ENCODE assay signal across 8 cellular contexts in the genomic region with DNA sequence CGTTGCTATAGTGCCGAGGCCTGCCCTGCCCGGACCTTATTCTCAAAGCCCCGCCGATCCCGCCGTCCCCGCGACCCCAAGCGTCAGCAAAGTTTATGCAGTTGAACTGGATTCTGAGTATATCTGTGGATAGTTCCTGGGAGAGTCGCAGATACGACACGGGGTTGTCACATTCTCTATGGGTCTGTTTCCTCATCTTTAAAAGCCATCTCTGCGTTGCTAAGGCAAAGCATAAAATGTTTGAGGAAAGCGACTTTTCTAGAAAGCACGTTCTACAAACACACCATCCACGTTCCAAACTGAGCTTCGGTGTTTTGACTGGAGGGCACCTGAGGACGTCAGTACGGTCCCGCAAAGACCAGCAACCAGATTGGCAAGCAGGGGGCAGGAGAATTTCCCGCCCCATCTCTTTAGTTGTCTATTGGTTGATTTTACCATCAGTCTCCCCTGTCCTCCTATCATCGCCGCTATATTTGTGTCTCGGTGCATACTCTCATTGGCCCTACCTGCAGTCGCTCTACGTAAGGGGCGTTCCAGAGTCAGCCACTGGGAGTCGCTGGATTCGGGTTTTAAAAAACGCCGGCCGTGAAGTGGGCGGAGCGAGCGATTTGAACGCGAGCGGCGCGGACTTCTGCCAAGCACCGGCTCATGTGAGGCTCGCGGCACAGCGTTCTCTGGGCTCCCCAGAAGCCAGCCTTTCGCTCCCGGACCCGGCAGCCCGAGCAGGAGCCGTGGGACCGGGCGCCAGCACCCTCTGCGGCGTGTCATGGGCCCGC. TPM values are rescaled to one million over a fixed set of nuclear protein-coding genes. Genes with fewer than 3 reads are reported as not detected.
DNase-seq lines count a peak whose midpoint lies in the region; ATAC-seq and TF ChIP-seq lines count a peak whose summit lies in the region.

Gene CENPA, plus strand, starts transcription at position 626 of the 776 bp plus-strand sequence. Its CDS starts 141 bp downstream, at position 767.

- WGBS in endodermal cell (ENCODE audit: insufficient coverage in 1 of 2, insufficient read length in 1 of 2), 2 experiments = 1% methylated on average over 16 to 55 of the region's 55 CpGs
- WGBS in mesendoderm (ENCODE audit: extremely low coverage, insufficient coverage, low lambda C conversion rate) = no CpG with 5 or more reads among the region's 55 CpGs

- no peaks in the 10 kb centered on the region for H3K9me3 Mint-ChIP-seq in Caco-2 (ENCODE audit: unreplicated experiment)
- peaks cover 2% of the 10 kb centered on the region for H3K9me3 Mint-ChIP-seq in activated CD8-positive, alpha-beta memory T cell treated with anti-CD3 and anti-CD28 coated beads, Interleukin-2, amount 10 ng/mL, durations not matched to agents 7 days and 5 days (ENCODE audit: low read depth)
- peaks cover 1% of the 10 kb centered on the region for H3K9me3 Mint-ChIP-seq in endodermal cell

- peaks cover 14% of the 10 kb centered on the region for H3K79me1 ChIP-seq in mesendoderm (ENCODE audit: low read length)

- H3K4me1 Mint-ChIP-seq in Caco-2 (ENCODE audit: low read depth, unreplicated experiment) (peaks cover 18% of the 10 kb centered on the region), endodermal cell (peaks cover 6% of the 10 kb centered on the region)
- H3K4me1 Mint-ChIP-seq in activated CD8-positive, alpha-beta memory T cell treated with anti-CD3 and anti-CD28 coated beads, Interleukin-2, amount 10 ng/mL, durations not matched to agents 7 days and 5 days = peaks cover 37% of the 10 kb centered on the region

- H3K79me2 ChIP-seq in mesendoderm (ENCODE audit: control insufficient read depth, insufficient read depth, low read length) = peaks cover 27% of the 10 kb centered on the region

- H2AK5ac ChIP-seq in mesendoderm (ENCODE audit: low read length) = no peak within 1 kb of the TSS

- POLR2A ChIA-PET in Caco-2 (lab: Charles Lee) = no interaction called here

- peak within 1 kb of the TSS; percentile 93 for H3K56ac ChIP-seq in mesendoderm (ENCODE audit: low read length)

- intact Hi-C loops in Caco-2 (cut with micrococcal nuclease; ENCODE audit: unreplicated experiment) = loop anchor here (1.0 kb wide), 3 partner anchors 14 to 180 kb away; no protein-coding TSS in a partner anchor

- H3K4me1 ChIP-seq in Caco-2 (peaks cover 11% of the 10 kb centered on the region), NT2/D1 (ENCODE audit: insufficient read depth, insufficient read length) (no peaks in the 10 kb centered on the region), endodermal cell (ENCODE audit: control insufficient read depth, insufficient read depth, low read length) (no peaks in the 10 kb centered on the region), mesendoderm (ENCODE audit: control insufficient read depth, low read depth, low read length) (peaks cover 4% of the 10 kb centered on the region)

- H2BK120ac ChIP-seq in mesendoderm (ENCODE audit: low read depth, low read length) = no peak within 1 kb of the TSS

- DNase-seq in Caco-2 (peak; percentile 98 to 99), HUDEP-2 (lab: John Stamatoyannopoulos, UW; ENCODE audit: unreplicated experiment in 76 of 76) (peak in 75 of 76 experiments; percentile 45 to 99 (median 96)), NT2/D1 (ENCODE audit: low read depth, low spot score) (peak; percentile 98), endodermal cell (peak; percentile 99), mesendoderm (peak; percentile 100)
- peak; percentile 98 for DNase-seq in activated CD8-positive, alpha-beta memory T cell treated with anti-CD3 and anti-CD28 coated beads, Interleukin-2, amount 10 ng/mL, durations not matched to agents 7 days and 5 days
- DNase-seq in stimulated activated CD8-positive, alpha-beta memory T cell treated with anti-CD3 and anti-CD28 coated beads, Interleukin-15, amount 100 ng/mL, for 1 hour (ENCODE audit: low read depth) = peak; percentile 92

- CTCF ChIA-PET in Caco-2 (lab: Charles Lee) = interaction anchor here (1.0 kb wide), 1 partner anchor 41 kb away, joined by 3 read pairs; no protein-coding TSS in a partner anchor
- CTCF ChIA-PET in activated CD8-positive, alpha-beta memory T cell treated with anti-CD3 and anti-CD28 coated beads, Interleukin-2, amount 10 ng/mL, durations not matched to agents 7 days and 5 days (lab: Charles Lee) = interaction anchor here (1.3 kb wide), 1 partner anchor 61 kb away, joined by 7 read pairs; no protein-coding TSS in a partner anchor

- H3K27me3 ChIP-seq in Caco-2 (replicated peaks; ENCODE audit: control insufficient read depth, insufficient read depth, low read length) (no peaks in the 10 kb centered on the region), NT2/D1 (ENCODE audit: insufficient read depth, insufficient read length) (no peaks in the 10 kb centered on the region), endodermal cell (ENCODE audit: control insufficient read depth, insufficient read depth, low read length, poor library complexity, severe bottlenecking) (no peaks in the 10 kb centered on the region), mesendoderm (ENCODE audit: insufficient read depth, low read length, poor library complexity) (no peaks in the 10 kb centered on the region)

- H3K4me2 ChIP-seq in mesendoderm (ENCODE audit: low read length) = peak within 1 kb of the TSS; percentile 70

- H4K5ac ChIP-seq in mesendoderm (ENCODE audit: low read length) = no peak within 1 kb of the TSS

- peak within 1 kb of the TSS; percentile 96 for H3K4ac ChIP-seq in mesendoderm (ENCODE audit: low read depth, low read length)

- no peak within 1 kb of the TSS for H2BK5ac ChIP-seq in mesendoderm (ENCODE audit: low read length)

- no TSS peak for BruUV-seq in Caco-2 (replicated peaks; lab: Mats Ljungman, UMichigan)

- TF ChIP-seq CTCF in Caco-2 (IDR thresholded peaks at IDR 0.05; ENCODE audit: insufficient read depth in 1 of 2, low read depth in 1 of 2, low read length in 1 of 2, severe bottlenecking in 1 of 2, unreplicated experiment in 1 of 2) = peak; percentile 15 to 20
- peak; percentile 44 for TF ChIP-seq CTCF in endodermal cell (conservative IDR thresholded peaks at IDR 0.05)

- peak within 1 kb of the TSS; percentile 43 for H4K8ac ChIP-seq in mesendoderm (ENCODE audit: low read depth, low read length)

- H3K27me3 Mint-ChIP-seq in Caco-2 (ENCODE audit: insufficient read depth, unreplicated experiment) (no peaks in the 10 kb centered on the region), endodermal cell (ENCODE audit: insufficient read depth) (no peaks in the 10 kb centered on the region)
- no peaks in the 10 kb centered on the region for H3K27me3 Mint-ChIP-seq in activated CD8-positive, alpha-beta memory T cell treated with anti-CD3 and anti-CD28 coated beads, Interleukin-2, amount 10 ng/mL, durations not matched to agents 7 days and 5 days

- no peak within 1 kb of the TSS for H2BK15ac ChIP-seq in mesendoderm (replicated peaks; ENCODE audit: low read depth)

- H3K36me3 Mint-ChIP-seq in Caco-2 (ENCODE audit: insufficient read depth, unreplicated experiment) (peaks cover 45% of the 10 kb centered on the region), endodermal cell (ENCODE audit: low read depth) (peaks cover 26% of the 10 kb centered on the region)
- peaks cover 44% of the 10 kb centered on the region for H3K36me3 Mint-ChIP-seq in activated CD8-positive, alpha-beta memory T cell treated with anti-CD3 and anti-CD28 coated beads, Interleukin-2, amount 10 ng/mL, durations not matched to agents 7 days and 5 days

- peak within 1 kb of the TSS; percentile 85 for H3K4me3 Mint-ChIP-seq in Caco-2 (ENCODE audit: unreplicated experiment)
- H3K4me3 Mint-ChIP-seq in activated CD8-positive, alpha-beta memory T cell treated with anti-CD3 and anti-CD28 coated beads, Interleukin-2, amount 10 ng/mL, durations not matched to agents 7 days and 5 days = peak within 1 kb of the TSS; percentile 89
- H3K4me3 Mint-ChIP-seq in endodermal cell = peak within 1 kb of the TSS; percentile 74

- H3K4me3 ChIP-seq in Caco-2 (ENCODE audit: low read depth, low read length) = peak within 1 kb of the TSS; percentile 75
- peak within 1 kb of the TSS; percentile 79 for H3K4me3 ChIP-seq in NT2/D1 (ENCODE audit: insufficient read length, low read depth)
- peak within 1 kb of the TSS; percentile 83 for H3K4me3 ChIP-seq in endodermal cell (ENCODE audit: low read length)
- peak within 1 kb of the TSS; percentile 34 for H3K4me3 ChIP-seq in mesendoderm (ENCODE audit: low read length)

- H3K18ac ChIP-seq in mesendoderm (ENCODE audit: low read length) = peak within 1 kb of the TSS; percentile 91

- H3K27ac ChIP-seq in endodermal cell (ENCODE audit: low read depth, low read length) (peak within 1 kb of the TSS; percentile 95), mesendoderm (ENCODE audit: low read depth, low read length) (no peak within 1 kb of the TSS)

- H3K36me3 ChIP-seq in Caco-2 (ENCODE audit: control insufficient read depth, insufficient read depth, low read length) (peaks cover 1% of the 10 kb centered on the region; the same call in 1 of the 2 replicates), NT2/D1 (ENCODE audit: insufficient read depth, insufficient read length, low read length) (peaks cover 31% of the 10 kb centered on the region), endodermal cell (ENCODE audit: control insufficient read depth, insufficient read depth, low read length) (peaks cover 27% of the 10 kb centered on the region), mesendoderm (ENCODE audit: control insufficient read depth, insufficient read depth, low read length) (no peaks in the 10 kb centered on the region)

- ATAC-seq in GM21381 (IDR thresholded peaks at IDR 0.05; ENCODE audit: unreplicated experiment) = peak; percentile 98
- ATAC-seq in activated CD8-positive, alpha-beta memory T cell treated with anti-CD3 and anti-CD28 coated beads, Interleukin-2, amount 10 ng/mL, durations not matched to agents 7 days and 5 days = peak; percentile 99

- H3K9ac ChIP-seq in NT2/D1 (ENCODE audit: insufficient read length, low read depth) (peak within 1 kb of the TSS; percentile 86), endodermal cell (ENCODE audit: extremely low read depth, low read length, poor library complexity, severe bottlenecking) (peak within 1 kb of the TSS; percentile 75), mesendoderm (ENCODE audit: low read length) (peak within 1 kb of the TSS; percentile 91)

- H3K9me3 ChIP-seq in Caco-2 (no peaks in the 10 kb centered on the region), NT2/D1 (ENCODE audit: insufficient read depth, low read length) (no peaks in the 10 kb centered on the region), endodermal cell (ENCODE audit: control insufficient read depth, low read length) (peaks cover 8% of the 10 kb centered on the region)

- H3K23ac ChIP-seq in mesendoderm (ENCODE audit: low read length) = peak within 1 kb of the TSS; percentile 68

- H3K27ac Mint-ChIP-seq in Caco-2 (ENCODE audit: unreplicated experiment) = peak within 1 kb of the TSS; percentile 89
- peak within 1 kb of the TSS; percentile 86 for H3K27ac Mint-ChIP-seq in activated CD8-positive, alpha-beta memory T cell treated with anti-CD3 and anti-CD28 coated beads, Interleukin-2, amount 10 ng/mL, durations not matched to agents 7 days and 5 days
- peak within 1 kb of the TSS; percentile 92 for H3K27ac Mint-ChIP-seq in endodermal cell

RNA-seq across cellular contexts. Expression of gene CENPA, which starts in this region (rescaled TPM):
- 38.4 and 39.9 TPM in 2 replicates for total RNA-seq in Caco-2 (2022)
- total RNA-seq in activated CD8-positive, alpha-beta memory T cell treated with anti-CD3 and anti-CD28 coated beads, Interleukin-2, amount 10 ng/mL, durations not matched to agents 7 days and 5 days = 10 to 100 TPM; 51.6 to 58.7 TPM
- 10 to 100 TPM; 21.5 to 38.3 TPM for total RNA-seq in endodermal cell
- polyA plus RNA-seq in endodermal cell (2013, experiment 1 of 2) = 38.5 TPM
- 41.6 TPM for polyA plus RNA-seq in endodermal cell (2013, experiment 2 of 2)
- polyA plus RNA-seq in mesendoderm (2013, experiment 1 of 2) = 21.7 TPM
- 22.9 TPM for polyA plus RNA-seq in mesendoderm (2013, experiment 2 of 2)
